In the genomic region with DNA sequence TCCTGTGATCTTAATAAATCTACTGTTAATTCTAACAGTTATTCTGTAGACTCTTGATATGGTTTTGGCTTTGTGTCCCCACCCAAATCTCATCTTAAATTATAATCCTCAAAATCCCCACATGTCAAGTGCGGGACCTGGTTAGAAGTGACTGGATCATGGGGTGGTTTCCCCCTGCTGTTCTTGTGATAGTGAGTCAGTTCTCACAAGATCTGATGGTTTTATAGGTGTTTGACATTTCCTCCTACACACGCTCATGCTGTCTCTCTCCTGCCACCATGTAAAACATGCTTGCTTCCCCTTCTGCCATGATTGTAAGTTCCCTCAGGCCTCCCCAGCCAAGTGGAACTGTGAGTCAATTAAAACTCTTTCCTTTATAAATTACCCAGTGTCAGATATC, we compare ENCODE assay signal across 1 cellular context.
TF ChIP-seq lines count a peak whose summit lies in the region.

No MANE protein-coding gene starts in this region.

TF ChIP-seq in GM12878, 131 proteins besides CTCF, POLR2A, EP300 and RAD21 (continued from another document):
- TF ChIP-seq, protein P1, sequence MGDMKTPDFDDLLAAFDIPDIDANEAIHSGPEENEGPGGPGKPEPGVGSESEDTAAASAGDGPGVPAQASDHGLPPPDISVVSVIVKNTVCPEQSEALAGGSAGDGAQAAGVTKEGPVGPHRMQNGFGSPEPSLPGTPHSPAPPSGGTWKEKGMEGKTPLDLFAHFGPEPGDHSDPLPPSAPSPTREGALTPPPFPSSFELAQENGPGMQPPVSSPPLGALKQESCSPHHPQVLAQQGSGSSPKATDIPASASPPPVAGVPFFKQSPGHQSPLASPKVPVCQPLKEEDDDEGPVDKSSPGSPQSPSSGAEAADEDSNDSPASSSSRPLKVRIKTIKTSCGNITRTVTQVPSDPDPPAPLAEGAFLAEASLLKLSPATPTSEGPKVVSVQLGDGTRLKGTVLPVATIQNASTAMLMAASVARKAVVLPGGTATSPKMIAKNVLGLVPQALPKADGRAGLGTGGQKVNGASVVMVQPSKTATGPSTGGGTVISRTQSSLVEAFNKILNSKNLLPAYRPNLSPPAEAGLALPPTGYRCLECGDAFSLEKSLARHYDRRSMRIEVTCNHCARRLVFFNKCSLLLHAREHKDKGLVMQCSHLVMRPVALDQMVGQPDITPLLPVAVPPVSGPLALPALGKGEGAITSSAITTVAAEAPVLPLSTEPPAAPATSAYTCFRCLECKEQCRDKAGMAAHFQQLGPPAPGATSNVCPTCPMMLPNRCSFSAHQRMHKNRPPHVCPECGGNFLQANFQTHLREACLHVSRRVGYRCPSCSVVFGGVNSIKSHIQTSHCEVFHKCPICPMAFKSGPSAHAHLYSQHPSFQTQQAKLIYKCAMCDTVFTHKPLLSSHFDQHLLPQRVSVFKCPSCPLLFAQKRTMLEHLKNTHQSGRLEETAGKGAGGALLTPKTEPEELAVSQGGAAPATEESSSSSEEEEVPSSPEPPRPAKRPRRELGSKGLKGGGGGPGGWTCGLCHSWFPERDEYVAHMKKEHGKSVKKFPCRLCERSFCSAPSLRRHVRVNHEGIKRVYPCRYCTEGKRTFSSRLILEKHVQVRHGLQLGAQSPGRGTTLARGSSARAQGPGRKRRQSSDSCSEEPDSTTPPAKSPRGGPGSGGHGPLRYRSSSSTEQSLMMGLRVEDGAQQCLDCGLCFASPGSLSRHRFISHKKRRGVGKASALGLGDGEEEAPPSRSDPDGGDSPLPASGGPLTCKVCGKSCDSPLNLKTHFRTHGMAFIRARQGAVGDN (IDR thresholded peaks at IDR 0.05), result no peak
- TF ChIP-seq SPI1 (IDR thresholded peaks at IDR 0.05; ENCODE audit: borderline replicate concordance, insufficient read depth, low read depth, low read length), result no peak
- TF ChIP-seq, protein P2, sequence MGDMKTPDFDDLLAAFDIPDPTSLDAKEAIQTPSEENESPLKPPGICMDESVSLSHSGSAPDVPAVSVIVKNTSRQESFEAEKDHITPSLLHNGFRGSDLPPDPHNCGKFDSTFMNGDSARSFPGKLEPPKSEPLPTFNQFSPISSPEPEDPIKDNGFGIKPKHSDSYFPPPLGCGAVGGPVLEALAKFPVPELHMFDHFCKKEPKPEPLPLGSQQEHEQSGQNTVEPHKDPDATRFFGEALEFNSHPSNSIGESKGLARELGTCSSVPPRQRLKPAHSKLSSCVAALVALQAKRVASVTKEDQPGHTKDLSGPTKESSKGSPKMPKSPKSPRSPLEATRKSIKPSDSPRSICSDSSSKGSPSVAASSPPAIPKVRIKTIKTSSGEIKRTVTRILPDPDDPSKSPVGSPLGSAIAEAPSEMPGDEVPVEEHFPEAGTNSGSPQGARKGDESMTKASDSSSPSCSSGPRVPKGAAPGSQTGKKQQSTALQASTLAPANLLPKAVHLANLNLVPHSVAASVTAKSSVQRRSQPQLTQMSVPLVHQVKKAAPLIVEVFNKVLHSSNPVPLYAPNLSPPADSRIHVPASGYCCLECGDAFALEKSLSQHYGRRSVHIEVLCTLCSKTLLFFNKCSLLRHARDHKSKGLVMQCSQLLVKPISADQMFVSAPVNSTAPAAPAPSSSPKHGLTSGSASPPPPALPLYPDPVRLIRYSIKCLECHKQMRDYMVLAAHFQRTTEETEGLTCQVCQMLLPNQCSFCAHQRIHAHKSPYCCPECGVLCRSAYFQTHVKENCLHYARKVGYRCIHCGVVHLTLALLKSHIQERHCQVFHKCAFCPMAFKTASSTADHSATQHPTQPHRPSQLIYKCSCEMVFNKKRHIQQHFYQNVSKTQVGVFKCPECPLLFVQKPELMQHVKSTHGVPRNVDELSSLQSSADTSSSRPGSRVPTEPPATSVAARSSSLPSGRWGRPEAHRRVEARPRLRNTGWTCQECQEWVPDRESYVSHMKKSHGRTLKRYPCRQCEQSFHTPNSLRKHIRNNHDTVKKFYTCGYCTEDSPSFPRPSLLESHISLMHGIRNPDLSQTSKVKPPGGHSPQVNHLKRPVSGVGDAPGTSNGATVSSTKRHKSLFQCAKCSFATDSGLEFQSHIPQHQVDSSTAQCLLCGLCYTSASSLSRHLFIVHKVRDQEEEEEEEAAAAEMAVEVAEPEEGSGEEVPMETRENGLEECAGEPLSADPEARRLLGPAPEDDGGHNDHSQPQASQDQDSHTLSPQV (IDR thresholded peaks at IDR 0.05), result no peak
- no peak for TF ChIP-seq KLF5 (IDR thresholded peaks at IDR 0.05; ENCODE audit: partially characterized antibody)
- TF ChIP-seq STAT1 (conservative IDR thresholded peaks at IDR 0.05), result no peak
- TF ChIP-seq TCF3 (IDR thresholded peaks at IDR 0.05; ENCODE audit: borderline replicate concordance, insufficient read depth, low read depth, low read length), result no peak
- TF ChIP-seq ZNF217 (IDR thresholded peaks at IDR 0.05), result no peak
- TF ChIP-seq IKZF1 (conservative IDR thresholded peaks at IDR 0.05), result no peak
- no peak for TF ChIP-seq CBX5 (IDR thresholded peaks at IDR 0.05; ENCODE audit: low read depth)
- no peak for TF ChIP-seq TCF12 (IDR thresholded peaks at IDR 0.05; ENCODE audit: low read depth, low read length)
- TF ChIP-seq RFX5 (IDR thresholded peaks at IDR 0.05; ENCODE audit: low read depth, low read length), result no peak
- TF ChIP-seq BMI1 (IDR thresholded peaks at IDR 0.05; ENCODE audit: borderline replicate concordance), result no peak
- no peak for TF ChIP-seq NR2F1 (conservative IDR thresholded peaks at IDR 0.05)
